ENCODE assay signal across 8 cellular contexts in genomic region chr12:52755533-52755932, GRCh38. TPM values are rescaled to one million over a fixed set of nuclear protein-coding genes. Genes with fewer than 3 reads are reported as not detected.
"Had no signal": no experiment of that assay in that cellular context is flagged by ENCODE, and none has a peak within 500 bp of the region (broad histone marks: within the 10 kb centered on the region; RNA-seq: fewer than 3 reads in every experiment).

No MANE protein-coding gene starts in this region.

- H3K27ac ChIP-seq: HL-60 had no signal

- H3K4me3 ChIP-seq: K562 had no signal

- DNase-seq: IMR-90, KBM-7, KG1 had no signal

RNA-seq across cellular contexts. Expression of gene KRT76, which starts 21.6 kb away (rescaled TPM):
- total RNA-seq: HepG2, HT-29, HT1080, IMR-90, K562 had no signal

RNA-seq across cellular contexts. Expression of gene KRT3, which starts 40.4 kb away (rescaled TPM):
- total RNA-seq: HepG2, HT-29, IMR-90, K562 had no signal

RNA-seq across cellular contexts. Expression of gene KRT77, which starts 52.2 kb away (rescaled TPM):
- total RNA-seq: HepG2, HT-29, HT1080, IMR-90, K562 had no signal

RNA-seq across cellular contexts. Expression of gene KRT4, which starts 58.4 kb away (rescaled TPM):
- total RNA-seq: HepG2, HT-29, HT1080, K562 had no signal
